In the genomic region with DNA sequence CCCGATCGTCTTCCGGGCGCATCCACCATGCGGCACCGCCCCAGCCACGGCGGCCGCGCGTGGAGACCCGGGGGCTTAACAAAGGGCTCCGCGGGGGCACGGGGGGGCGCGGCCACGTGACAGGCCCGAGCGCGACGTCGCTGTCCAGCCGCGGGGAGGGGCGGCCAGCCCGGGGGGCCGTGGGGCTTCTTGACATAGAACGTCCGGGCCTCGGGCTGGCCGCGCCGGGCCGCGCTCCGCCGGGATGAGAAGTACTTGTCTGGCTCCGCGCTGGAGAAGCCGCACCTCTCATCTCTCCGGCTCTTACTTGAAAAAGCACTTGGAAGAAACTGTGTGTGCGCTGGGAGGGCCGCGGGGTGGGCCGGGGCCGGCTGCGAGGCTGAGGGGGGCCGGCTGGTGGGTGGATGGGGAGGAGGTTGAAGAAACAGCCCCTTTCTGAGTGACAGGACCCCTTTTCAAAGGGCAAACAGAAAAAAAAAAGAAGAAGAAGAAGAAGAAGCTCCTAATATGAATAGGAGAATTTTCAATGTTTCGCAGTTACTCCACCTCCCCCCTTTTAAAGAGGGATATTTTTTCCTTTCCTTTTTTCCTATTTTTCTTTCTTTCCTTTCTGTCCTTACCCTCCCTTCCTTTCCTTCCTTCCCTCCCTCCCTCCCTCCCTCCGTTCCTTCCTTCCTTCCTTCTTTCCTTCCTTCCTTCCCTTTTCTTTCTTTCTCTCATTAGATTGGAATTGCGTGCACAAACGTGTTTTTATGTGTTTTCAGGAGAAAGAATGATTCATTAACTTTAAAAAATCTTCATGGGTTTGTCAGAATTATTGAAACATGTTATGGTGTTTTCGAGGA, we compare ENCODE assay signal across 12 cellular contexts. TPM values are rescaled to one million over a fixed set of nuclear protein-coding genes. Genes with fewer than 3 reads are reported as not detected.
DNase-seq lines count a peak whose midpoint lies in the region; ATAC-seq and TF ChIP-seq lines count a peak whose summit lies in the region.
"Had no signal": no experiment of that assay in that cellular context is flagged by ENCODE, and none has a peak within 500 bp of the region (broad histone marks: within the 10 kb centered on the region; RNA-seq: fewer than 3 reads in every experiment).

No MANE protein-coding gene starts in this region.

- CTCF ChIA-PET in activated B cell treated with CpG ODN at 0.5 μM for 24 hours (lab: Charles Lee), result no interaction called here
- CTCF ChIA-PET in HEK293T (lab: Yijun Ruan, JAX), result no interaction called here

- intact Hi-C loops in activated B cell treated with CpG ODN at 0.5 μM for 24 hours (cut with micrococcal nuclease), result no loop called here
- intact Hi-C loops in sigmoid colon (cut with DNase I), result no loop called here

- H3K4me1 Mint-ChIP-seq in activated B cell treated with CpG ODN at 0.5 μM for 24 hours, result peaks cover 11% of the 10 kb centered on the region
- peaks cover 29% of the 10 kb centered on the region for H3K4me1 Mint-ChIP-seq in stimulated activated naive CD8-positive, alpha-beta T cell treated with anti-CD3 and anti-CD28 coated beads, Interleukin-15, amount 100 ng/mL, for 72 hours

- no peak for TF ChIP-seq EP300 in gastroesophageal sphincter (IDR thresholded peaks at IDR 0.05)
- TF ChIP-seq EP300 in sigmoid colon (IDR thresholded peaks at IDR 0.05), result no peak

- TF ChIP-seq CTCF in activated B cell treated with CpG ODN at 0.5 μM for 24 hours (IDR thresholded peaks at IDR 0.05), result no peak
- no peak for TF ChIP-seq CTCF in gastroesophageal sphincter (IDR thresholded peaks at IDR 0.05)
- TF ChIP-seq CTCF in sigmoid colon (IDR thresholded peaks at IDR 0.05), result no peak

- H3K4me3 Mint-ChIP-seq in activated B cell treated with CpG ODN at 0.5 μM for 24 hours, result no peak overlapping the region
- peak overlapping the region in 1 of 2 donors; percentile 33 for H3K4me3 Mint-ChIP-seq in stimulated activated naive CD8-positive, alpha-beta T cell treated with anti-CD3 and anti-CD28 coated beads, Interleukin-15, amount 100 ng/mL, for 72 hours

- H3K9me3 ChIP-seq in gastroesophageal sphincter (no peaks in the 10 kb centered on the region), sigmoid colon (no peaks in the 10 kb centered on the region)
- H3K9me3 ChIP-seq: mucosa of descending colon had no signal

- no peak for ATAC-seq in activated B cell treated with CpG ODN at 0.5 μM for 24 hours (ENCODE audit: low read depth)
- no peak for ATAC-seq in gastroesophageal sphincter
- no peak for ATAC-seq in stimulated activated naive CD8-positive, alpha-beta T cell treated with anti-CD3 and anti-CD28 coated beads, Interleukin-15, amount 100 ng/mL, for 72 hours
- no peak for ATAC-seq in HG03108 (IDR thresholded peaks at IDR 0.05; ENCODE audit: unreplicated experiment)
- ATAC-seq: mucosa of descending colon had no signal

- POLR2A ChIA-PET in activated B cell treated with CpG ODN at 0.5 μM for 24 hours (lab: Charles Lee), result no interaction called here
- POLR2A ChIA-PET in HEK293T (lab: Yijun Ruan, JAX), result no interaction called here

- H3K36me3 ChIP-seq in gastroesophageal sphincter (no peaks in the 10 kb centered on the region), sigmoid colon (no peaks in the 10 kb centered on the region)

- H3K9me3 Mint-ChIP-seq in activated B cell treated with CpG ODN at 0.5 μM for 24 hours, result peaks cover 4% of the 10 kb centered on the region
- H3K9me3 Mint-ChIP-seq in stimulated activated naive CD8-positive, alpha-beta T cell treated with anti-CD3 and anti-CD28 coated beads, Interleukin-15, amount 100 ng/mL, for 72 hours, result no peaks in the 10 kb centered on the region

- H3K27me3 Mint-ChIP-seq in activated B cell treated with CpG ODN at 0.5 μM for 24 hours, result peaks cover 49% of the 10 kb centered on the region
- H3K27me3 Mint-ChIP-seq in stimulated activated naive CD8-positive, alpha-beta T cell treated with anti-CD3 and anti-CD28 coated beads, Interleukin-15, amount 100 ng/mL, for 72 hours, result peaks cover 24% of the 10 kb centered on the region

- TF ChIP-seq POLR2A in gastroesophageal sphincter (IDR thresholded peaks at IDR 0.05) (no peak), sigmoid colon (IDR thresholded peaks at IDR 0.05) (no peak)

- H3K27me3 ChIP-seq in gastroesophageal sphincter (peaks cover 65% of the 10 kb centered on the region), sigmoid colon (peaks cover 19 to 95% (median 45%) of the 10 kb centered on the region in 3 donors)

- H3K4me1 ChIP-seq in gastroesophageal sphincter, result peaks cover 0 to 21% (median 0%) of the 10 kb centered on the region in 3 donors
- peaks cover 0 to 15% (median 10%) of the 10 kb centered on the region in 4 donors for H3K4me1 ChIP-seq in sigmoid colon

- peak; percentile 60 for DNase-seq in DMS53 (lab: John Stamatoyannopoulos, UW)
- DNase-seq in DMS53 treated with DMSO at 0.1 percent for 48 hours (lab: John Stamatoyannopoulos, UW; ENCODE audit: unreplicated experiment), result no peak
- no peak for DNase-seq in activated B cell treated with CpG ODN at 0.5 μM for 24 hours
- peak; percentile 71 for DNase-seq in sigmoid colon
- no peak for DNase-seq in stimulated activated naive CD8-positive, alpha-beta T cell treated with anti-CD3 and anti-CD28 coated beads, Interleukin-15, amount 100 ng/mL, for 72 hours
- DNase-seq in HEK293T (ENCODE audit: extremely low spot score), result no peak
- DNase-seq: 8988T; effector CD8-positive, alpha-beta T cell; NCI-H1092 had no signal

- H3K27ac Mint-ChIP-seq in activated B cell treated with CpG ODN at 0.5 μM for 24 hours, result peak overlapping the region; percentile 30
- H3K27ac Mint-ChIP-seq in stimulated activated naive CD8-positive, alpha-beta T cell treated with anti-CD3 and anti-CD28 coated beads, Interleukin-15, amount 100 ng/mL, for 72 hours, result no peak overlapping the region

- H3K36me3 Mint-ChIP-seq in activated B cell treated with CpG ODN at 0.5 μM for 24 hours (ENCODE audit: low read depth), result no peaks in the 10 kb centered on the region

- H3K4me3 ChIP-seq in gastroesophageal sphincter (peak overlapping the region; percentile 16 to 50), sigmoid colon (peak overlapping the region in 3 of 4 donors; percentile 20 to 39 (median 35))
- H3K4me3 ChIP-seq: mucosa of descending colon had no signal

- 20 to 57% methylated on average over 1 to 11 of the region's 54 CpGs for WGBS in gastroesophageal sphincter (ENCODE audit: low coverage in 1 of 2), 2 donors
- WGBS in sigmoid colon, 2 donors, result 7 to 12% methylated on average over 54 of the region's 54 CpGs

- H3K27ac ChIP-seq in gastroesophageal sphincter (peak overlapping the region in 3 of 4 donors; percentile 63 to 83 (median 79)), sigmoid colon (peak overlapping the region in 1 of 4 donors; percentile 80)

TF ChIP-seq in HEK293T, 16 proteins besides CTCF, POLR2A, EP300 and RAD21:
- TF ChIP-seq HDGF (IDR thresholded peaks at IDR 0.05; ENCODE audit: borderline replicate concordance), result no peak
- TF ChIP-seq ARNT (IDR thresholded peaks at IDR 0.05), result no peak
- TF ChIP-seq, protein P1, sequence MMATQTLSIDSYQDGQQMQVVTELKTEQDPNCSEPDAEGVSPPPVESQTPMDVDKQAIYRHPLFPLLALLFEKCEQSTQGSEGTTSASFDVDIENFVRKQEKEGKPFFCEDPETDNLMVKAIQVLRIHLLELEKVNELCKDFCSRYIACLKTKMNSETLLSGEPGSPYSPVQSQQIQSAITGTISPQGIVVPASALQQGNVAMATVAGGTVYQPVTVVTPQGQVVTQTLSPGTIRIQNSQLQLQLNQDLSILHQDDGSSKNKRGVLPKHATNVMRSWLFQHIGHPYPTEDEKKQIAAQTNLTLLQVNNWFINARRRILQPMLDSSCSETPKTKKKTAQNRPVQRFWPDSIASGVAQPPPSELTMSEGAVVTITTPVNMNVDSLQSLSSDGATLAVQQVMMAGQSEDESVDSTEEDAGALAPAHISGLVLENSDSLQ (IDR thresholded peaks at IDR 0.05), result no peak
- no peak for TF ChIP-seq FOXA1 (IDR thresholded peaks at IDR 0.05)
- no peak for TF ChIP-seq SP1 (IDR thresholded peaks at IDR 0.05)
- no peak for TF ChIP-seq L3MBTL2 (conservative IDR thresholded peaks at IDR 0.05)
- TF ChIP-seq NFRKB (IDR thresholded peaks at IDR 0.05), result no peak
- no peak for TF ChIP-seq ELF4 (IDR thresholded peaks at IDR 0.05)
- TF ChIP-seq TARDBP (IDR thresholded peaks at IDR 0.05), result no peak
- TF ChIP-seq FOXM1 (IDR thresholded peaks at IDR 0.05; ENCODE audit: borderline replicate concordance), result no peak
- no peak for TF ChIP-seq LEF1 (IDR thresholded peaks at IDR 0.05; ENCODE audit: borderline replicate concordance)
- TF ChIP-seq SUZ12 (IDR thresholded peaks at IDR 0.05), result no peak
- TF ChIP-seq CTBP1 (IDR thresholded peaks at IDR 0.05; ENCODE audit: borderline replicate concordance), result no peak
- TF ChIP-seq ZNF384 (IDR thresholded peaks at IDR 0.05), result no peak
- TF ChIP-seq FOXK2 (IDR thresholded peaks at IDR 0.05), result no peak
TF ChIP-seq in HEK293T: peak in this region for 0.

RNA-seq across cellular contexts. Expression of gene NR2F1, which starts 21.3 kb away (rescaled TPM):
- not detected in 2 replicates for total RNA-seq in activated B cell treated with CpG ODN at 0.5 μM for 24 hours
- total RNA-seq in gastroesophageal sphincter, result 100 to 1,000 TPM in 1 of 4 donors, 10 to 100 TPM in 3; 29.4 to 111 (median 37.8) TPM
- 10 to 100 TPM; 16.3 to 24.1 (median 17.5) TPM for total RNA-seq in sigmoid colon
- polyA plus RNA-seq in sigmoid colon, result 1 to 10 TPM; 1.4 to 8.4 (median 7.6) TPM

RNA-seq across cellular contexts. Expression of gene NR2F1-AS1, which starts 23.3 kb away (rescaled TPM):
- 0.15 TPM in 1 of 2 replicates, not detected in the other for total RNA-seq in activated B cell treated with CpG ODN at 0.5 μM for 24 hours
- total RNA-seq in gastroesophageal sphincter, result 10 to 100 TPM in 2 of 4 donors, 1 to 10 TPM in 2; 6.0 to 48.1 (median 14.4) TPM
- 10 to 100 TPM in 1 of 4 donors, 1 to 10 TPM in 3; 6.7 to 15.2 (median 9.1) TPM for total RNA-seq in sigmoid colon
- 1 to 10 TPM; 1.4 to 9.0 (median 3.2) TPM for polyA plus RNA-seq in sigmoid colon

Comparison
In these comparisons a context has a peak if more than half of its experiments do, and no peak if none do; other contexts are left out.
1. DNase-seq: peak in DMS53 (single experiment) and sigmoid colon (single experiment); none in DMS53 treated with DMSO at 0.1 percent for 48 hours (single experiment), activated B cell treated with CpG ODN at 0.5 μM for 24 hours (single experiment), stimulated activated naive CD8-positive, alpha-beta T cell treated with anti-CD3 and anti-CD28 coated beads, Interleukin-15, amount 100 ng/mL, for 72 hours (0 of 2) and HEK293T (single experiment).
2. RNA of gene NR2F1, which starts 21.3 kb away (total RNA-seq): 29.4 to 111 TPM in gastroesophageal sphincter and 16.3 to 24.1 TPM in sigmoid colon; not detected in activated B cell treated with CpG ODN at 0.5 μM for 24 hours; every median in the first group is over 10 times any median in the second.